8 cellular contexts compared by ENCODE assay signal in the genomic region with DNA sequence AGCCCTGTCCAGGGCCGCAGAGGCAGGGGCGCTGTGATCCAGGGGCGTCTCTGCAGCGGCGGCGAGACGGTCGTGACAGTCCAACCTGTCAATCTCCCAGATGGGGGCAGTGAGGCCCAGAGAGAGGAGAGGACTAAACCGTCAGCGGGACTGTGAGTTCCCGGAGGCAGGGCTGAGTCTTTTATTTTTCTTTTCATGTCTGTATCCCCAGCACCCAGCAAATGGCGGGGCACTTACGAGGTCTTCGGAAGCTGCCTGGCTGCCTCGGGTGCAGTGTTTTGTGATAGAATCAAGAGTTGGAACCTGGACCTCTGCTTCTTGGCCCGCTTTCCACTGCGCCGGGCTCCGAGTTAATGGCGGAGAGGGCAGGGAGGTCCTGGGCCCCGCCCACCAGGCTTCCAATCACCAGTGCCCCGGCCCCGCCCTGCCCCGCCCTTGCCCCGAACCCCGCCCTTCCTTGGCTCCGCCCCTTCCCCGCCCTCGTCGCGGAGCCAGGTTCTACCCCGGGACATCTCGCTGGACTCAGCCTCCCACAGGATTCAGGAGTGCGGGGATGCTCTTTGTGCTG. TPM values are rescaled to one million over a fixed set of nuclear protein-coding genes. Genes with fewer than 3 reads are reported as not detected.
DNase-seq lines count a peak whose midpoint lies in the region; ATAC-seq and TF ChIP-seq lines count a peak whose summit lies in the region.

No MANE protein-coding gene starts in this region.

- in situ Hi-C loops in transverse colon (cut with MboI; ENCODE audit: low pct_ligation_motif_present in 1 of 4, low pct_unique_long_range_greater_than_20kb in 1 of 4, low sequenced_read_pairs in 3 of 4) = no loop called here

- H3K9me3 ChIP-seq in ES-I3 (ENCODE audit: control insufficient read depth, insufficient read depth, low read length) (no peaks in the 10 kb centered on the region), trophoblast cell (ENCODE audit: insufficient read depth, low read depth, low read length) (peaks cover 1% of the 10 kb centered on the region), transverse colon (no peaks in the 10 kb centered on the region)

- H4K8ac ChIP-seq in trophoblast cell (ENCODE audit: low read depth, low read length) = no peak overlapping the region

- H3K27ac ChIP-seq in GM23338 (ENCODE audit: low read depth) (no peak overlapping the region), trophoblast cell (ENCODE audit: low read depth, low read length) (no peak overlapping the region), transverse colon (peak overlapping the region; percentile 81 to 91 (median 84))

- H3K18ac ChIP-seq in trophoblast cell (ENCODE audit: low read length) = no peak overlapping the region

- no peak overlapping the region for H2BK5ac ChIP-seq in trophoblast cell (ENCODE audit: low read depth, low read length, poor library complexity)

- H3K27me3 Mint-ChIP-seq in GM23338 (ENCODE audit: insufficient read depth, low read depth, poor library complexity) = peaks cover 42% of the 10 kb centered on the region
- no peaks in the 10 kb centered on the region for H3K27me3 Mint-ChIP-seq in activated naive CD8-positive, alpha-beta T cell

- H3K4me3 ChIP-seq in GM23338 (peak overlapping the region; percentile 83), trophoblast cell (ENCODE audit: low read depth, low read length) (peak overlapping the region; percentile 51), transverse colon (peak overlapping the region; percentile 24 to 61 (median 54))

- H3K36me3 ChIP-seq in ES-I3 (ENCODE audit: insufficient read depth, low read length) (no peaks in the 10 kb centered on the region), GM23338 (ENCODE audit: insufficient read depth) (no peaks in the 10 kb centered on the region), trophoblast cell (ENCODE audit: control insufficient read depth in 1 of 2, insufficient read depth in 2 of 2, low read length in 2 of 2) (no peaks in the 10 kb centered on the region), transverse colon (no peaks in the 10 kb centered on the region)

- intact Hi-C loops in cardiac septum (cut with DNase I) = loop anchor here (5.0 to 10.0 kb wide), 2 partner anchors 54 to 192 kb away; no protein-coding TSS in a partner anchor
- intact Hi-C loops in transverse colon (cut with DNase I; ENCODE audit: low total_unique reads) = no loop called here

- H3K9me3 Mint-ChIP-seq in GM23338 = no peaks in the 10 kb centered on the region; the same call in 2 of the 3 replicates
- H3K9me3 Mint-ChIP-seq in activated naive CD8-positive, alpha-beta T cell (ENCODE audit: low read depth) = no peaks in the 10 kb centered on the region

- ATAC-seq in GM23338 = peak; percentile 75

- H3K79me2 ChIP-seq in GM23338 (replicated peaks; ENCODE audit: insufficient read depth) = no peaks in the 10 kb centered on the region
- H3K79me2 ChIP-seq in trophoblast cell (ENCODE audit: control insufficient read depth, insufficient read depth, low read length, poor library complexity) = no peaks in the 10 kb centered on the region

- peak overlapping the region; percentile 85 for H3K4me3 Mint-ChIP-seq in GM23338
- H3K4me3 Mint-ChIP-seq in activated naive CD8-positive, alpha-beta T cell = peak overlapping the region; percentile 90

- TF ChIP-seq POLR2A in transverse colon (IDR thresholded peaks at IDR 0.05) = peak; percentile 72

- H3K4ac ChIP-seq in trophoblast cell (ENCODE audit: low read depth, low read length) = no peak overlapping the region

- TF ChIP-seq CTCF in GM23338 (conservative IDR thresholded peaks at IDR 0.05; ENCODE audit: low read depth in 2 of 2) = no peak
- no peak for TF ChIP-seq CTCF in transverse colon (IDR thresholded peaks at IDR 0.05)

- H3K27me3 ChIP-seq in GM23338 (ENCODE audit: insufficient read depth) = peaks cover 42% of the 10 kb centered on the region
- H3K27me3 ChIP-seq in trophoblast cell (ENCODE audit: insufficient read depth, low read length) = no peaks in the 10 kb centered on the region
- H3K27me3 ChIP-seq in transverse colon = no peaks in the 10 kb centered on the region

- no peak overlapping the region for H3K14ac ChIP-seq in trophoblast cell (ENCODE audit: low read length)

- H3K4me1 ChIP-seq in ES-I3 (ENCODE audit: insufficient read depth, low read length) = no peaks in the 10 kb centered on the region; the same call in 1 of the 2 replicates
- peaks cover 14% of the 10 kb centered on the region for H3K4me1 ChIP-seq in GM23338 (ENCODE audit: insufficient read depth)
- H3K4me1 ChIP-seq in trophoblast cell (ENCODE audit: control insufficient read depth in 1 of 2, insufficient read depth in 2 of 2, low read length in 2 of 2) = peaks cover 3 to 9% of the 10 kb centered on the region in 2 experiments
- peaks cover 11 to 26% (median 25%) of the 10 kb centered on the region in 4 donors for H3K4me1 ChIP-seq in transverse colon

- no CpG with 5 or more reads among the region's 34 CpGs for WGBS in trophoblast cell (ENCODE audit: extremely low coverage, insufficient coverage, insufficient read length)
- 4% methylated on average over 17 of the region's 34 CpGs; no CpG with 5 or more reads in 1 of the 2 donors for WGBS in transverse colon (ENCODE audit: low coverage in 1 of 2), 2 donors

- peak overlapping the region; percentile 92 for H3K4me2 ChIP-seq in GM23338
- H3K4me2 ChIP-seq in trophoblast cell (ENCODE audit: low read length) = peak overlapping the region; percentile 68

- H3K79me1 ChIP-seq in trophoblast cell (ENCODE audit: low read length) = no peaks in the 10 kb centered on the region

- H4K20me1 ChIP-seq in GM23338 (replicated peaks; ENCODE audit: insufficient read depth) = no peaks in the 10 kb centered on the region

- TF ChIP-seq EP300 in transverse colon (IDR thresholded peaks at IDR 0.05; ENCODE audit: low read depth) = no peak

- H3F3A ChIP-seq in GM23338 (replicated peaks; ENCODE audit: low read depth) = 0 out of 2 replicates have a peak, but pooled peaks cover 3% of the 10 kb centered on the region

- peaks cover 11% of the 10 kb centered on the region; the same call in 2 of the 3 replicates for H3K4me1 Mint-ChIP-seq in GM23338
- peaks cover 18% of the 10 kb centered on the region for H3K4me1 Mint-ChIP-seq in activated naive CD8-positive, alpha-beta T cell (ENCODE audit: low read depth)

- no peak overlapping the region for H2AK5ac ChIP-seq in trophoblast cell (ENCODE audit: low read length)

- H3K9ac ChIP-seq in ES-I3 (ENCODE audit: low read depth, low read length) (peak overlapping the region; percentile 84; the same call in 1 of the 2 replicates), trophoblast cell (ENCODE audit: low read length) (no peak overlapping the region)

- peak overlapping the region; percentile 77; the same call in 1 of the 2 replicates for H3K27ac Mint-ChIP-seq in GM23338
- no peak overlapping the region for H3K27ac Mint-ChIP-seq in activated naive CD8-positive, alpha-beta T cell

- no peak overlapping the region for H4K91ac ChIP-seq in trophoblast cell (ENCODE audit: low read depth, low read length)

- peak; percentile 95 for DNase-seq in GM23338 (ENCODE audit: low spot score)
- peak; percentile 71 for DNase-seq in LHCN-M2 (ENCODE audit: low read depth)
- DNase-seq in SKM-1 (lab: John Stamatoyannopoulos, UW; ENCODE audit: unreplicated experiment) = peak; percentile 89
- peak; percentile 93 for DNase-seq in cardiac septum (ENCODE audit: low spot score)
- DNase-seq in trophoblast cell = peak; percentile 58 to 64
- peak; percentile 93 for DNase-seq in transverse colon

- no peak overlapping the region for H2BK12ac ChIP-seq in trophoblast cell (ENCODE audit: low read length)

- H2AFZ ChIP-seq in GM23338 (peak overlapping the region; percentile 98), trophoblast cell (ENCODE audit: insufficient read depth, low read length, poor library complexity) (no peak overlapping the region)

- H3K9me2 ChIP-seq in GM23338 (ENCODE audit: insufficient read depth) = no peaks in the 10 kb centered on the region

- H4K12ac ChIP-seq in trophoblast cell (ENCODE audit: low read depth, low read length) = no peak overlapping the region

- no peak overlapping the region for H3K23ac ChIP-seq in trophoblast cell (ENCODE audit: low read length)

- no peak overlapping the region for H2BK120ac ChIP-seq in trophoblast cell (ENCODE audit: insufficient read depth, low read length, poor library complexity)

- no peaks in the 10 kb centered on the region for H3K36me3 Mint-ChIP-seq in GM23338 (ENCODE audit: low read depth)
- no peaks in the 10 kb centered on the region for H3K36me3 Mint-ChIP-seq in activated naive CD8-positive, alpha-beta T cell

TF ChIP-seq in GM23338, 12 proteins besides CTCF, POLR2A, EP300 and RAD21 (continues in another document):
- no peak for TF ChIP-seq NANOG (IDR thresholded peaks at IDR 0.05; ENCODE audit: borderline replicate concordance)
- TF ChIP-seq POLR2AphosphoS5 (IDR thresholded peaks at IDR 0.05; ENCODE audit: low read depth) = peak; percentile 63

RNA-seq across cellular contexts. Expression of gene GRPEL1, which starts 35.3 kb away (rescaled TPM):
- 27.4 and 27.6 TPM in 2 replicates for total RNA-seq in GM23338 (2014; rRNA removed; shearing (Covaris generic))
- polyA plus RNA-seq in GM23338 (2016; fragmentation: Nextera tagmentation; extraction: Ambion mirVana) = 108 and 112 TPM in 2 replicates
- total RNA-seq in LHCN-M2 (2014; rRNA removed) (40.2 and 56.1 TPM in 2 replicates), cardiac septum (43.5 TPM), transverse colon (10 to 100 TPM in 2 of 4 donors, 1 to 10 TPM in 2; 1.1 to 22.0 (median 12.5) TPM)
- polyA plus RNA-seq in LHCN-M2 (2012) = 53.4 TPM
- 21.7 and 22.8 TPM in 2 replicates for polyA plus RNA-seq in trophoblast cell (2013)

RNA-seq across cellular contexts. Expression of gene TADA2B, which starts 59.9 kb away (rescaled TPM):
- 11.4 and 12.0 TPM in 2 replicates for total RNA-seq in GM23338 (2014; rRNA removed; shearing (Covaris generic))
- 3.0 and 3.6 TPM in 2 replicates for polyA plus RNA-seq in GM23338 (2016; fragmentation: Nextera tagmentation; extraction: Ambion mirVana)
- total RNA-seq in LHCN-M2 (2014; rRNA removed) = 14.0 and 14.5 TPM in 2 replicates
- 9.0 TPM for polyA plus RNA-seq in LHCN-M2 (2012)
- total RNA-seq in cardiac septum = 25.6 TPM
- polyA plus RNA-seq in trophoblast cell (2013) = 10.9 and 11.0 TPM in 2 replicates
- 10 to 100 TPM; 18.7 to 31.8 (median 27.4) TPM for total RNA-seq in transverse colon

Comparison
In these comparisons a context has a peak if more than half of its experiments do, and no peak if none do; other contexts are left out.
1. H3K27ac ChIP-seq: peak in transverse colon (4 of 4); none in GM23338 (single experiment) and trophoblast cell (single experiment).
2. Peak in every context shown above with its lines, with median percentiles within 50 percentile points of each other: DNase-seq and H3K4me3 ChIP-seq.